2 cellular contexts compared by ENCODE assay signal in the genomic region with DNA sequence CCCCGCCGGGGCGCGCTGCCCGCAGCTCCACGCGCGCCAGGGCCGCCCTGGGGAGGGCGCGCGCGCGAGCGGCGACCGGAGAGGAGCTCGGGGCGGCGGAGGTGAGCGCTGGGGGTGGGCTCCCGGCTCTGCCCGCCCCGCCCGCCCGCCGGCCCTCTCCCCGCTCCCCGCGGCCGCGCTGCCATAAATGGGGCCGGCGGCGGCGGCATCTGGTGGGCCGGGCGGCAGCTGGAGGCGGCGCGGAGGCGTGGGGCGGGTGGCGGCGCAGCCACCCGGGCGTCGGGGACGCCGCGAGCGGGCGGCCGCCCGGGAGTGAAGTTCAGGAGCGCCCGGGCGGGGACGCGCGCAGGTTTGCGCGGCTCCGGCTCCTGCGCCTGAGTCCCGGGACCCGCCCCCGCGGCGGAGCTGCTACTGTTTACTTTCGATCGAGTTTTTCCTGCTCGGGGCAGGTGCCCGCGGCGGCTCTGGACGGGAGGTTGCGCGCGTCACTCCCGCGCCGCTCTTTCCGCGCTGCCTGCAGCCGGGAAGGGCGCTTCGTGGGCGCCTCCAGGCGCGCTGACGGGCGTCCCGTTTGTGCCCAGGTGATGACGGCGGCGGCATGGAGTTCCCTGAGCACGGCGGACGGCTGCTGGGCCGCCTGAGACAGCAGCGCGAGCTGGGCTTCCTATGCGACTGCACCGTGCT.
TF ChIP-seq lines count a peak whose summit lies in the region.

Gene ZBTB42, plus strand, starts transcription at position 502 of the 684 bp plus-strand sequence. Its CDS starts 97 bp downstream, at position 599.

TF ChIP-seq in WTC11, 78 proteins besides CTCF, POLR2A, EP300 and RAD21 (continued from another document):
- TF ChIP-seq PRDM15 (CRISPR knock-in tag; IDR thresholded peaks at IDR 0.05) (0 out of 2 replicates have a peak, but pooled peaks have one; percentile 13), STAT6 (CRISPR knock-in tag; conservative IDR thresholded peaks at IDR 0.05; ENCODE audit: low read depth) (no peak), PRRX2 (CRISPR knock-in tag; IDR thresholded peaks at IDR 0.05) (no peak)

TF ChIP-seq in HepG2, 621 proteins besides CTCF, POLR2A, EP300 and RAD21 (continued from another document and continues in another):
- TF ChIP-seq, protein P1, sequence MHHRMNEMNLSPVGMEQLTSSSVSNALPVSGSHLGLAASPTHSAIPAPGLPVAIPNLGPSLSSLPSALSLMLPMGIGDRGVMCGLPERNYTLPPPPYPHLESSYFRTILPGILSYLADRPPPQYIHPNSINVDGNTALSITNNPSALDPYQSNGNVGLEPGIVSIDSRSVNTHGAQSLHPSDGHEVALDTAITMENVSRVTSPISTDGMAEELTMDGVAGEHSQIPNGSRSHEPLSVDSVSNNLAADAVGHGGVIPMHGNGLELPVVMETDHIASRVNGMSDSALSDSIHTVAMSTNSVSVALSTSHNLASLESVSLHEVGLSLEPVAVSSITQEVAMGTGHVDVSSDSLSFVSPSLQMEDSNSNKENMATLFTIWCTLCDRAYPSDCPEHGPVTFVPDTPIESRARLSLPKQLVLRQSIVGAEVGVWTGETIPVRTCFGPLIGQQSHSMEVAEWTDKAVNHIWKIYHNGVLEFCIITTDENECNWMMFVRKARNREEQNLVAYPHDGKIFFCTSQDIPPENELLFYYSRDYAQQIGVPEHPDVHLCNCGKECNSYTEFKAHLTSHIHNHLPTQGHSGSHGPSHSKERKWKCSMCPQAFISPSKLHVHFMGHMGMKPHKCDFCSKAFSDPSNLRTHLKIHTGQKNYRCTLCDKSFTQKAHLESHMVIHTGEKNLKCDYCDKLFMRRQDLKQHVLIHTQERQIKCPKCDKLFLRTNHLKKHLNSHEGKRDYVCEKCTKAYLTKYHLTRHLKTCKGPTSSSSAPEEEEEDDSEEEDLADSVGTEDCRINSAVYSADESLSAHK (CRISPR knock-in tag; IDR thresholded peaks at IDR 0.05; ENCODE audit: borderline replicate concordance), result no peak
- TF ChIP-seq ZNF670 (CRISPR knock-in tag; IDR thresholded peaks at IDR 0.05; ENCODE audit: borderline replicate concordance), result no peak
- TF ChIP-seq, protein P2, sequence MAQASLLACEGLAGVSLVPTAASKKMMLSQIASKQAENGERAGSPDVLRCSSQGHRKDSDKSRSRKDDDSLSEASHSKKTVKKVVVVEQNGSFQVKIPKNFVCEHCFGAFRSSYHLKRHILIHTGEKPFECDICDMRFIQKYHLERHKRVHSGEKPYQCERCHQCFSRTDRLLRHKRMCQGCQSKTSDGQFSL (CRISPR knock-in tag; IDR thresholded peaks at IDR 0.05), result no peak
- no peak for TF ChIP-seq RARA (CRISPR knock-in tag; IDR thresholded peaks at IDR 0.05)
- no peak for TF ChIP-seq ZFP1 (CRISPR knock-in tag; IDR thresholded peaks at IDR 0.05)
- TF ChIP-seq ZNF296 (CRISPR knock-in tag; conservative IDR thresholded peaks at IDR 0.05), result no peak
- TF ChIP-seq, protein P3, sequence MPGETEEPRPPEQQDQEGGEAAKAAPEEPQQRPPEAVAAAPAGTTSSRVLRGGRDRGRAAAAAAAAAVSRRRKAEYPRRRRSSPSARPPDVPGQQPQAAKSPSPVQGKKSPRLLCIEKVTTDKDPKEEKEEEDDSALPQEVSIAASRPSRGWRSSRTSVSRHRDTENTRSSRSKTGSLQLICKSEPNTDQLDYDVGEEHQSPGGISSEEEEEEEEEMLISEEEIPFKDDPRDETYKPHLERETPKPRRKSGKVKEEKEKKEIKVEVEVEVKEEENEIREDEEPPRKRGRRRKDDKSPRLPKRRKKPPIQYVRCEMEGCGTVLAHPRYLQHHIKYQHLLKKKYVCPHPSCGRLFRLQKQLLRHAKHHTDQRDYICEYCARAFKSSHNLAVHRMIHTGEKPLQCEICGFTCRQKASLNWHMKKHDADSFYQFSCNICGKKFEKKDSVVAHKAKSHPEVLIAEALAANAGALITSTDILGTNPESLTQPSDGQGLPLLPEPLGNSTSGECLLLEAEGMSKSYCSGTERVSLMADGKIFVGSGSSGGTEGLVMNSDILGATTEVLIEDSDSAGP (CRISPR knock-in tag; IDR thresholded peaks at IDR 0.05; ENCODE audit: borderline replicate concordance), result peak; percentile 5; the same call in 1 of the 2 replicates
- no peak for TF ChIP-seq ZNF781 (CRISPR knock-in tag; IDR thresholded peaks at IDR 0.05; ENCODE audit: borderline replicate concordance, not compliant biosample characterization)
- TF ChIP-seq, protein P4, sequence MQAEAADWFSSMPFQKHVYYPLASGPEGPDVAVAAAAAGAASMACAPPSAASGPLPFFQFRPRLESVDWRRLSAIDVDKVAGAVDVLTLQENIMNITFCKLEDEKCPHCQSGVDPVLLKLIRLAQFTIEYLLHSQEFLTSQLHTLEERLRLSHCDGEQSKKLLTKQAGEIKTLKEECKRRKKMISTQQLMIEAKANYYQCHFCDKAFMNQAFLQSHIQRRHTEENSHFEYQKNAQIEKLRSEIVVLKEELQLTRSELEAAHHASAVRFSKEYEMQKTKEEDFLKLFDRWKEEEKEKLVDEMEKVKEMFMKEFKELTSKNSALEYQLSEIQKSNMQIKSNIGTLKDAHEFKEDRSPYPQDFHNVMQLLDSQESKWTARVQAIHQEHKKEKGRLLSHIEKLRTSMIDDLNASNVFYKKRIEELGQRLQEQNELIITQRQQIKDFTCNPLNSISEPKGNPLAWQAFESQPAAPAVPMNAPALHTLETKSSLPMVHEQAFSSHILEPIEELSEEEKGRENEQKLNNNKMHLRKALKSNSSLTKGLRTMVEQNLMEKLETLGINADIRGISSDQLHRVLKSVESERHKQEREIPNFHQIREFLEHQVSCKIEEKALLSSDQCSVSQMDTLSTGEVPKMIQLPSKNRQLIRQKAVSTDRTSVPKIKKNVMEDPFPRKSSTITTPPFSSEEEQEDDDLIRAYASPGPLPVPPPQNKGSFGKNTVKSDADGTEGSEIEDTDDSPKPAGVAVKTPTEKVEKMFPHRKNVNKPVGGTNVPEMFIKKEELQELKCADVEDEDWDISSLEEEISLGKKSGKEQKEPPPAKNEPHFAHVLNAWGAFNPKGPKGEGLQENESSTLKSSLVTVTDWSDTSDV (CRISPR knock-in tag; IDR thresholded peaks at IDR 0.05), result no peak
- TF ChIP-seq GATAD2A (CRISPR knock-in tag; IDR thresholded peaks at IDR 0.05), result no peak
- TF ChIP-seq ZFYVE20 (CRISPR knock-in tag; IDR thresholded peaks at IDR 0.05; ENCODE audit: borderline replicate concordance, low read depth), result no peak
- TF ChIP-seq, protein P5, sequence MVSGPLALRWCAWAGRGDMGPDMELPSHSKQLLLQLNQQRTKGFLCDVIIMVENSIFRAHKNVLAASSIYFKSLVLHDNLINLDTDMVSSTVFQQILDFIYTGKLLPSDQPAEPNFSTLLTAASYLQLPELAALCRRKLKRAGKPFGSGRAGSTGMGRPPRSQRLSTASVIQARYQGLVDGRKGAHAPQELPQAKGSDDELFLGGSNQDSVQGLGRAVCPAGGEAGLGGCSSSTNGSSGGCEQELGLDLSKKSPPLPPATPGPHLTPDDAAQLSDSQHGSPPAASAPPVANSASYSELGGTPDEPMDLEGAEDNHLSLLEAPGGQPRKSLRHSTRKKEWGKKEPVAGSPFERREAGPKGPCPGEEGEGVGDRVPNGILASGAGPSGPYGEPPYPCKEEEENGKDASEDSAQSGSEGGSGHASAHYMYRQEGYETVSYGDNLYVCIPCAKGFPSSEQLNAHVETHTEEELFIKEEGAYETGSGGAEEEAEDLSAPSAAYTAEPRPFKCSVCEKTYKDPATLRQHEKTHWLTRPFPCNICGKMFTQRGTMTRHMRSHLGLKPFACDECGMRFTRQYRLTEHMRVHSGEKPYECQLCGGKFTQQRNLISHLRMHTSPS (CRISPR knock-in tag; IDR thresholded peaks at IDR 0.05; ENCODE audit: low read depth), result no peak
- TF ChIP-seq ZNF160 (CRISPR knock-in tag; IDR thresholded peaks at IDR 0.05), result no peak; the same call in 1 of the 2 replicates
- TF ChIP-seq TFDP2 (CRISPR knock-in tag; IDR thresholded peaks at IDR 0.05), result peak; percentile 68
- TF ChIP-seq ZNF367 (CRISPR knock-in tag; IDR thresholded peaks at IDR 0.05; ENCODE audit: borderline replicate concordance), result no peak
- peak; percentile 61 for TF ChIP-seq HIVEP1 (CRISPR knock-in tag; IDR thresholded peaks at IDR 0.05)
- 0 out of 2 replicates have a peak, but pooled peaks have one; percentile 15 for TF ChIP-seq ERF (CRISPR knock-in tag; IDR thresholded peaks at IDR 0.05)
- TF ChIP-seq ZNF614 (CRISPR knock-in tag; IDR thresholded peaks at IDR 0.05; ENCODE audit: borderline replicate concordance), result no peak
- TF ChIP-seq ARNT (IDR thresholded peaks at IDR 0.05), result no peak
- TF ChIP-seq ZSCAN29 (CRISPR knock-in tag; conservative IDR thresholded peaks at IDR 0.05), result no peak
- no peak for TF ChIP-seq ZNF737 (CRISPR knock-in tag; IDR thresholded peaks at IDR 0.05; ENCODE audit: borderline replicate concordance)
- TF ChIP-seq, protein P6, sequence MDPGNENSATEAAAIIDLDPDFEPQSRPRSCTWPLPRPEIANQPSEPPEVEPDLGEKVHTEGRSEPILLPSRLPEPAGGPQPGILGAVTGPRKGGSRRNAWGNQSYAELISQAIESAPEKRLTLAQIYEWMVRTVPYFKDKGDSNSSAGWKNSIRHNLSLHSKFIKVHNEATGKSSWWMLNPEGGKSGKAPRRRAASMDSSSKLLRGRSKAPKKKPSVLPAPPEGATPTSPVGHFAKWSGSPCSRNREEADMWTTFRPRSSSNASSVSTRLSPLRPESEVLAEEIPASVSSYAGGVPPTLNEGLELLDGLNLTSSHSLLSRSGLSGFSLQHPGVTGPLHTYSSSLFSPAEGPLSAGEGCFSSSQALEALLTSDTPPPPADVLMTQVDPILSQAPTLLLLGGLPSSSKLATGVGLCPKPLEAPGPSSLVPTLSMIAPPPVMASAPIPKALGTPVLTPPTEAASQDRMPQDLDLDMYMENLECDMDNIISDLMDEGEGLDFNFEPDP (CRISPR knock-in tag; conservative IDR thresholded peaks at IDR 0.05), result no peak
- TF ChIP-seq BRCA1 (CRISPR knock-in tag; IDR thresholded peaks at IDR 0.05), result no peak
- no peak for TF ChIP-seq AKNA (CRISPR knock-in tag; IDR thresholded peaks at IDR 0.05; ENCODE audit: borderline replicate concordance)
- TF ChIP-seq MLLT10 (CRISPR knock-in tag; IDR thresholded peaks at IDR 0.05), result no peak
- TF ChIP-seq SMARCC2 (IDR thresholded peaks at IDR 0.05), result no peak
- no peak for TF ChIP-seq ZBTB7B (CRISPR knock-in tag; IDR thresholded peaks at IDR 0.05)
- TF ChIP-seq NKX3-1 (CRISPR knock-in tag; IDR thresholded peaks at IDR 0.05), result peak; percentile 47; the same call in 1 of the 2 replicates
- TF ChIP-seq ZNF382 (CRISPR knock-in tag; IDR thresholded peaks at IDR 0.05; ENCODE audit: borderline replicate concordance), result no peak
- TF ChIP-seq ZNF879 (CRISPR knock-in tag; IDR thresholded peaks at IDR 0.05), result no peak
- no peak; the same call in 1 of the 2 replicates for TF ChIP-seq ZNF546 (CRISPR knock-in tag; conservative IDR thresholded peaks at IDR 0.05)
- TF ChIP-seq, protein P7, sequence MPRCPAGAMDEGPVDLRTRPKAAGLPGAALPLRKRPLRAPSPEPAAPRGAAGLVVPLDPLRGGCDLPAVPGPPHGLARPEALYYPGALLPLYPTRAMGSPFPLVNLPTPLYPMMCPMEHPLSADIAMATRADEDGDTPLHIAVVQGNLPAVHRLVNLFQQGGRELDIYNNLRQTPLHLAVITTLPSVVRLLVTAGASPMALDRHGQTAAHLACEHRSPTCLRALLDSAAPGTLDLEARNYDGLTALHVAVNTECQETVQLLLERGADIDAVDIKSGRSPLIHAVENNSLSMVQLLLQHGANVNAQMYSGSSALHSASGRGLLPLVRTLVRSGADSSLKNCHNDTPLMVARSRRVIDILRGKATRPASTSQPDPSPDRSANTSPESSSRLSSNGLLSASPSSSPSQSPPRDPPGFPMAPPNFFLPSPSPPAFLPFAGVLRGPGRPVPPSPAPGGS (CRISPR knock-in tag; IDR thresholded peaks at IDR 0.05), result no peak
- TF ChIP-seq ZBTB37 (CRISPR knock-in tag; IDR thresholded peaks at IDR 0.05), result no peak
- no peak for TF ChIP-seq MTA3 (CRISPR knock-in tag; IDR thresholded peaks at IDR 0.05)
